In genomic region chr12:48816148-48816854, GRCh38 we compare ENCODE assay signal across 8 cellular contexts. TPM values are rescaled to one million over a fixed set of nuclear protein-coding genes. Genes with fewer than 3 reads are reported as not detected.
DNase-seq lines count a peak whose midpoint lies in the region; ATAC-seq and TF ChIP-seq lines count a peak whose summit lies in the region.

No MANE protein-coding gene starts in this region.

- ATAC-seq in GM21529 (IDR thresholded peaks at IDR 0.05; ENCODE audit: unreplicated experiment) (no peak), HG02571 (IDR thresholded peaks at IDR 0.05; ENCODE audit: unreplicated experiment) (no peak)

- H3K4me2 ChIP-seq in parathyroid adenoma (ENCODE audit: low read length) = peak overlapping the region; percentile 99

- H3K4me3 ChIP-seq in GM08714 (ENCODE audit: low read length) (peak overlapping the region; percentile 63; the same call in 1 of the 2 replicates), NT2/D1 (ENCODE audit: insufficient read length, low read depth) (no peak overlapping the region), parathyroid adenoma (ENCODE audit: low read depth, low read length) (peak overlapping the region; percentile 85)

- H3K4me1 ChIP-seq in NT2/D1 (ENCODE audit: insufficient read depth, insufficient read length) (peaks cover 34% of the 10 kb centered on the region), parathyroid adenoma (peaks cover 19% of the 10 kb centered on the region)

- no peaks in the 10 kb centered on the region for H3K79me2 ChIP-seq in parathyroid adenoma

- peaks cover 16% of the 10 kb centered on the region for H3K36me3 Mint-ChIP-seq in endothelial cell (ENCODE audit: low read depth, unreplicated experiment)

- H3K4me3 Mint-ChIP-seq in endothelial cell (ENCODE audit: unreplicated experiment) = peak overlapping the region; percentile 97

- peak overlapping the region; percentile 12 for H3K27ac ChIP-seq in parathyroid adenoma

- H3K9ac ChIP-seq in NT2/D1 (ENCODE audit: insufficient read length, low read depth) = peak overlapping the region; percentile 24
- H3K9ac ChIP-seq in parathyroid adenoma = no peak overlapping the region

- H3K27ac Mint-ChIP-seq in endothelial cell (ENCODE audit: unreplicated experiment) = peak overlapping the region; percentile 18

- no peaks in the 10 kb centered on the region for H3K9me3 Mint-ChIP-seq in endothelial cell (ENCODE audit: unreplicated experiment)

- H3K9me3 ChIP-seq in NT2/D1 (ENCODE audit: insufficient read depth, low read length) (no peaks in the 10 kb centered on the region), parathyroid adenoma (ENCODE audit: control insufficient read depth, low read length) (no peaks in the 10 kb centered on the region)

- peaks cover 5% of the 10 kb centered on the region for H3K36me3 ChIP-seq in NT2/D1 (ENCODE audit: insufficient read depth, insufficient read length, low read length)
- H3K36me3 ChIP-seq in parathyroid adenoma (ENCODE audit: control insufficient read depth, insufficient read depth, low read length) = no peaks in the 10 kb centered on the region

- peaks cover 39% of the 10 kb centered on the region for H3K4me1 Mint-ChIP-seq in endothelial cell (ENCODE audit: unreplicated experiment)

- DNase-seq in NT2/D1 (ENCODE audit: low read depth, low spot score) = no peak
- no peak for DNase-seq in endothelial cell (ENCODE audit: low spot score)
- DNase-seq in SKM-1 treated with dmso at 0.1 percent for 144 hours (lab: John Stamatoyannopoulos, UW; ENCODE audit: unreplicated experiment) = no peak
- no peak for DNase-seq in foreskin melanocyte

- peaks cover 23% of the 10 kb centered on the region for H3K27me3 ChIP-seq in NT2/D1 (ENCODE audit: insufficient read depth, insufficient read length)
- no peaks in the 10 kb centered on the region for H3K27me3 ChIP-seq in parathyroid adenoma (ENCODE audit: control insufficient read depth, insufficient read depth, low read length)

- H2AFZ ChIP-seq in parathyroid adenoma = peak overlapping the region; percentile 99

- no peak for TF ChIP-seq CTCF in endothelial cell (IDR thresholded peaks at IDR 0.05; ENCODE audit: unreplicated experiment)
- TF ChIP-seq CTCF in parathyroid adenoma (IDR thresholded peaks at IDR 0.05) = no peak

- peaks cover 25% of the 10 kb centered on the region for H3K27me3 Mint-ChIP-seq in endothelial cell (ENCODE audit: unreplicated experiment)

RNA-seq across cellular contexts. Expression of gene CACNB3, which starts 2.0 kb away (rescaled TPM):
- 83.1 TPM for total RNA-seq in endothelial cell (ENCODE audit: unreplicated experiment)

RNA-seq across cellular contexts. Expression of gene ADCY6, which starts 27.4 kb away (rescaled TPM):
- 31.6 TPM for total RNA-seq in endothelial cell (ENCODE audit: unreplicated experiment)

RNA-seq across cellular contexts. Expression of gene DDX23, which starts 35.7 kb away (rescaled TPM):
- total RNA-seq in endothelial cell (ENCODE audit: unreplicated experiment) = 96.2 TPM

RNA-seq across cellular contexts. Expression of gene RND1, which starts 49.4 kb away (rescaled TPM):
- total RNA-seq in endothelial cell (ENCODE audit: unreplicated experiment) = 1.0 TPM
